Comparison of ENCODE assay signal across 8 cellular contexts in the genomic region with DNA sequence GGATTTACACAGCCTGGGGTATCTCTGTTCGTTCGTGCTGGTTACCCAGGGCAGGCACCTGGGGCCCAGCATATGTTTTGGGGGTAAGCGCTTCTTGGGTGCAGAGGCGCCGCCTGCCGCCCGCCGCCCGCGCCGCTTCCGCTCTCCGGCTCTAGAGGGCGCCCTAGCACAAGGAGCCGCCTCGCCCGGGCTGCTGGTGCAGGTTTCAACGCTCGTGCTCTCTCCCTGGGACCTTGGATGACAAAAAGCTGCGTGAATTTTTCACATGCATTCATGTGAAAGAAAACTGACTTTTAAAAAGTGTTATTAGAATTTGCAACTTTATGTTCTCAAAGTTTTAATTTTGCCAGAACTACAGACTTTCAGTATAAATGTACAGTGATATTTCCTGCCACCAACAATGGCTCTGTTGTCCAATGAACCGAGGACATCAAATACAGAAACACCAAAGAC. TPM values are rescaled to one million over a fixed set of nuclear protein-coding genes. Genes with fewer than 3 reads are reported as not detected.
DNase-seq lines count a peak whose midpoint lies in the region; ATAC-seq and TF ChIP-seq lines count a peak whose summit lies in the region.

No MANE protein-coding gene starts in this region.

- no peaks in the 10 kb centered on the region for H3K9me3 Mint-ChIP-seq in dendritic cell treated with granulocyte-macrophage colony-stimulating factor and Interleukin-4, amounts not matched to agents 40 ng/mL and 50 ng/mL, for 4 days

- peak; percentile 40 for DNase-seq in AG10803 (ENCODE audit: low read depth)
- DNase-seq in NCI-H2227 treated with DMSO at 0.1 percent for 48 hours (lab: John Stamatoyannopoulos, UW): peak; percentile 38
- DNase-seq in activated CD4-positive, alpha-beta T cell treated with anti-CD3 and anti-CD28 coated beads, Interleukin-2, amount 50 U/mL, for 48 hours: peak; percentile 80 to 82
- peak; percentile 57 to 66 for DNase-seq in lung microvascular endothelial cell (ENCODE audit: low read depth in 2 of 2)
- peak; percentile 62 to 69 for DNase-seq in stimulated activated CD8-positive, alpha-beta memory T cell treated with anti-CD3 and anti-CD28 coated beads, Interleukin-15, amount 100 ng/mL, for 48 hours (ENCODE audit: low read depth in 2 of 2)

- peaks cover 5% of the 10 kb centered on the region for H3K4me1 Mint-ChIP-seq in dendritic cell treated with granulocyte-macrophage colony-stimulating factor and Interleukin-4, amounts not matched to agents 40 ng/mL and 50 ng/mL, for 4 days (ENCODE audit: low read depth)

- no peaks in the 10 kb centered on the region for H3K36me3 Mint-ChIP-seq in dendritic cell treated with granulocyte-macrophage colony-stimulating factor and Interleukin-4, amounts not matched to agents 40 ng/mL and 50 ng/mL, for 4 days (ENCODE audit: low read depth)

- intact Hi-C loops in dendritic cell treated with granulocyte-macrophage colony-stimulating factor and Interleukin-4, amounts not matched to agents 40 ng/mL and 50 ng/mL, for 4 days (cut with micrococcal nuclease): loop anchor here (1.0 to 2.0 kb wide), 2 partner anchors 119 to 125 kb away; no protein-coding TSS in a partner anchor

- peak overlapping the region; percentile 71 for H3K27ac Mint-ChIP-seq in dendritic cell treated with granulocyte-macrophage colony-stimulating factor and Interleukin-4, amounts not matched to agents 40 ng/mL and 50 ng/mL, for 4 days

- TF ChIP-seq CTCF in AG10803 (conservative IDR thresholded peaks at IDR 0.05; ENCODE audit: low read length): peak; percentile 83

- no peak overlapping the region for H3K4me3 Mint-ChIP-seq in dendritic cell treated with granulocyte-macrophage colony-stimulating factor and Interleukin-4, amounts not matched to agents 40 ng/mL and 50 ng/mL, for 4 days

- H3K27me3 Mint-ChIP-seq in dendritic cell treated with granulocyte-macrophage colony-stimulating factor and Interleukin-4, amounts not matched to agents 40 ng/mL and 50 ng/mL, for 4 days: peaks cover 5% of the 10 kb centered on the region

- ATAC-seq in GM18519 (IDR thresholded peaks at IDR 0.05; ENCODE audit: low FRiP score, unreplicated experiment) (peak; percentile 51), HG02981 (IDR thresholded peaks at IDR 0.05; ENCODE audit: unreplicated experiment) (peak; percentile 81)

- H3K4me3 ChIP-seq in AG10803 (ENCODE audit: low read length): no peak overlapping the region

RNA-seq across cellular contexts. Expression of a gene that starts 32.5 kb away (rescaled TPM):
- not detected in 2 replicates for total RNA-seq in lung microvascular endothelial cell
